In the genomic region with DNA sequence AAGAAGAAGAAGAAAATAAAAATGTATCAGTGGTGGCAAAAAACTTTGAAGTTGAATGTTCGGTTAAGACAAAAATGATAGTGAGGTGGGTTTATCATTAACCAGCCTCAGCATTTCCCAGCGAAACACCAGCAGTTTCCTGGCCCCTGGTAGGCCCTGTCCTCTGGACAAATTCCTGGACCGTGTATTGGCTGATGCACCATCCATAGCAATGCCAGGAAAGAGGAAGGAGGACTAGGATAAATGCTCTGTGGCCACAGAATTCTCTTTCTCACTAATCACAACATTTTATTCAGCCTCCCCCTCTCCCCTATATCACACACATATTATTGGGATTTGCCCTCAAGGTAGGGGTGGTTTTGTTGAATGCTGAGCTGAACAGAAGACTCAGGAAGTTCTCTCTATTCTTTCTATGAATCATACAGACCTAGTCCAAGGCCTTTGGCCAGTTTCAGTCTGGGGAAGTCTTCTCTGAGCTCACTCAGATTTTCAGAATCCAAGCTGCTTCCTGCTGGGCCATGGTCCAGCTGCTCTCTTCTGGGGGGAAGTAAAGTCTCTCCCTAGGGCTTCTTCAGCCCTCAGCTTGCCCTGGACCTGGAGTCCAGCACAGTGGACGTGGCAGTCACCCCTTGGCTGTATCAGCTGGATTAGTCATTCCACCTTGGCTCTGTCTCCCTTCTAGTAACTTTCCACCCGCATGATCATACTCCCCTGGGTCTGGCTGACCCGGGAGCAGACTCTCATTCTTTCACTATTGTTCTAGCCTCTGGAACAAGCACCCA, we compare ENCODE assay signal across 8 cellular contexts. TPM values are rescaled to one million over a fixed set of nuclear protein-coding genes. Genes with fewer than 3 reads are reported as not detected.
DNase-seq lines count a peak whose midpoint lies in the region; ATAC-seq and TF ChIP-seq lines count a peak whose summit lies in the region.

No MANE protein-coding gene starts in this region.

- H3K4me3 ChIP-seq in Caco-2 (ENCODE audit: low read depth, low read length) (no peak overlapping the region), prostate gland (no peak overlapping the region)

- TF ChIP-seq CTCF in Caco-2 (IDR thresholded peaks at IDR 0.05; ENCODE audit: insufficient read depth in 1 of 2, low read depth in 1 of 2, low read length in 1 of 2, severe bottlenecking in 1 of 2, unreplicated experiment in 1 of 2) = no peak
- TF ChIP-seq CTCF in prostate gland (IDR thresholded peaks at IDR 0.05) = no peak

- peak in 1 of 2 experiments; percentile 33 for DNase-seq in Caco-2
- DNase-seq in T1000 (lab: John Stamatoyannopoulos, UW) = peak; percentile 81
- peak; percentile 96 for DNase-seq in glomerular visceral epithelial cell (ENCODE audit: extremely low spot score)
- DNase-seq in prostate gland (ENCODE audit: low spot score) = peak; percentile 29
- DNase-seq in NCI-H187 (lab: John Stamatoyannopoulos, UW) = no peak
- DNase-seq in activated naive CD8-positive, alpha-beta T cell treated with anti-CD3 and anti-CD28 coated beads, Interleukin-2, amount 50 U/mL, for 24 hours = no peak

- H3K36me3 ChIP-seq in Caco-2 (ENCODE audit: control insufficient read depth, insufficient read depth, low read length) (no peaks in the 10 kb centered on the region), prostate gland (no peaks in the 10 kb centered on the region)

- peaks cover 28% of the 10 kb centered on the region for H3K4me1 Mint-ChIP-seq in Caco-2 (ENCODE audit: low read depth, unreplicated experiment)
- peaks cover 10% of the 10 kb centered on the region for H3K4me1 Mint-ChIP-seq in activated naive CD8-positive, alpha-beta T cell treated with anti-CD3 and anti-CD28 coated beads, Interleukin-2, amount 50 U/mL, for 24 hours

- peak overlapping the region; percentile 74 for H3K27ac Mint-ChIP-seq in Caco-2 (ENCODE audit: unreplicated experiment)
- no peak overlapping the region for H3K27ac Mint-ChIP-seq in activated naive CD8-positive, alpha-beta T cell treated with anti-CD3 and anti-CD28 coated beads, Interleukin-2, amount 50 U/mL, for 24 hours

- no peaks in the 10 kb centered on the region for H3K27me3 Mint-ChIP-seq in Caco-2 (ENCODE audit: insufficient read depth, unreplicated experiment)
- peaks cover 2% of the 10 kb centered on the region for H3K27me3 Mint-ChIP-seq in activated naive CD8-positive, alpha-beta T cell treated with anti-CD3 and anti-CD28 coated beads, Interleukin-2, amount 50 U/mL, for 24 hours

- no peaks in the 10 kb centered on the region for H3K9me3 ChIP-seq in Caco-2
- no peaks in the 10 kb centered on the region for H3K9me3 ChIP-seq in prostate gland

- no peaks in the 10 kb centered on the region for H3K9me3 Mint-ChIP-seq in Caco-2 (ENCODE audit: unreplicated experiment)
- H3K9me3 Mint-ChIP-seq in activated naive CD8-positive, alpha-beta T cell treated with anti-CD3 and anti-CD28 coated beads, Interleukin-2, amount 50 U/mL, for 24 hours = no peaks in the 10 kb centered on the region

- ATAC-seq in activated naive CD8-positive, alpha-beta T cell treated with anti-CD3 and anti-CD28 coated beads, Interleukin-2, amount 50 U/mL, for 24 hours = no peak
- ATAC-seq in GM19035 (IDR thresholded peaks at IDR 0.05; ENCODE audit: unreplicated experiment) = no peak
- ATAC-seq in GM18867 (IDR thresholded peaks at IDR 0.05; ENCODE audit: unreplicated experiment) = no peak

- H3K4me1 ChIP-seq in Caco-2 (peaks cover 36% of the 10 kb centered on the region), prostate gland (replicated peaks) (no peaks in the 10 kb centered on the region)

- peaks cover 7% of the 10 kb centered on the region for H3K36me3 Mint-ChIP-seq in Caco-2 (ENCODE audit: insufficient read depth, unreplicated experiment)
- H3K36me3 Mint-ChIP-seq in activated naive CD8-positive, alpha-beta T cell treated with anti-CD3 and anti-CD28 coated beads, Interleukin-2, amount 50 U/mL, for 24 hours (ENCODE audit: low read depth) = no peaks in the 10 kb centered on the region

- intact Hi-C loops in Caco-2 (cut with micrococcal nuclease; ENCODE audit: unreplicated experiment) = no loop called here
- intact Hi-C loops in prostate gland (cut with DNase I) = no loop called here

- CTCF ChIA-PET in Caco-2 (lab: Charles Lee) = interaction anchor here (0.8 to 1.2 kb wide), 2 partner anchors 8 to 16 kb away, joined by 3 to 4 read pairs; no protein-coding TSS in a partner anchor

- POLR2A ChIA-PET in Caco-2 (lab: Charles Lee) = no interaction called here

- H3K27me3 ChIP-seq in Caco-2 (replicated peaks; ENCODE audit: control insufficient read depth, insufficient read depth, low read length) (no peaks in the 10 kb centered on the region; the same call in 1 of the 2 replicates), prostate gland (replicated peaks; ENCODE audit: insufficient read depth) (no peaks in the 10 kb centered on the region)

- H3K4me3 Mint-ChIP-seq in Caco-2 (ENCODE audit: unreplicated experiment) = no peak overlapping the region
- H3K4me3 Mint-ChIP-seq in activated naive CD8-positive, alpha-beta T cell treated with anti-CD3 and anti-CD28 coated beads, Interleukin-2, amount 50 U/mL, for 24 hours = no peak overlapping the region

- BruUV-seq in Caco-2 (replicated peaks; lab: Mats Ljungman, UMichigan) = no TSS peak

- 32% methylated on average over 6 of the region's 6 CpGs for WGBS in prostate gland

- TF ChIP-seq POLR2A in prostate gland (IDR thresholded peaks at IDR 0.05) = no peak

- peak overlapping the region; percentile 54 to 68 for H3K27ac ChIP-seq in prostate gland

RNA-seq across cellular contexts. Expression of a gene that starts 27.6 kb away (rescaled TPM):
- total RNA-seq in Caco-2 (2022) = not detected in 2 replicates
- not detected for total RNA-seq in prostate gland

Comparison
In these comparisons a context has a peak if more than half of its experiments do, and no peak if none do; other contexts are left out.
1. DNase-seq: peak in T1000 (single experiment), glomerular visceral epithelial cell (single experiment) and prostate gland (single experiment); none in NCI-H187 (0 of 2) and activated naive CD8-positive, alpha-beta T cell treated with anti-CD3 and anti-CD28 coated beads, Interleukin-2, amount 50 U/mL, for 24 hours (single experiment).